Comparison of ENCODE assay signal across 22 cellular contexts in genomic region chr6:88133718-88134117, GRCh38. TPM values are rescaled to one million over a fixed set of nuclear protein-coding genes. Genes with fewer than 3 reads are reported as not detected.
DNase-seq lines count a peak whose midpoint lies in the region; ATAC-seq and TF ChIP-seq lines count a peak whose summit lies in the region.
"Had no signal": no experiment of that assay in that cellular context is flagged by ENCODE, and none has a peak within 500 bp of the region (broad histone marks: within the 10 kb centered on the region; RNA-seq: fewer than 3 reads in every experiment).

No MANE protein-coding gene starts in this region.

- no peaks in the 10 kb centered on the region for H3K9me2 ChIP-seq in SK-N-SH

- no peak for TF ChIP-seq RAD21 in SK-N-SH (IDR thresholded peaks at IDR 0.05; ENCODE audit: low read length)

- H4K20me1 ChIP-seq in SK-N-SH (ENCODE audit: insufficient read depth): no peaks in the 10 kb centered on the region
- H4K20me1 ChIP-seq: BLaER1 treated with 17β-estradiol and CSF1 and Interleukin-3, amounts not matched to agents 10 nM and 100 nM had no signal

- TF ChIP-seq CTCF in SK-N-SH (IDR thresholded peaks at IDR 0.05) (no peak), prostate gland (IDR thresholded peaks at IDR 0.05) (no peak)

- H3K9me3 ChIP-seq in SK-N-SH (no peaks in the 10 kb centered on the region), stomach smooth muscle (ENCODE audit: control insufficient read depth in 2 of 2, low read length in 2 of 2) (no peaks in the 10 kb centered on the region), prostate gland (no peaks in the 10 kb centered on the region)
- H3K9me3 ChIP-seq: A549; BE2C; BLaER1 treated with 17β-estradiol and CSF1 and Interleukin-3, amounts not matched to agents 10 nM and 100 nM had no signal

- no peak for TF ChIP-seq EP300 in SK-N-SH (IDR thresholded peaks at IDR 0.05; ENCODE audit: borderline replicate concordance in 1 of 2, low read depth in 1 of 2, low read length in 1 of 2)

- TF ChIP-seq POLR2A in prostate gland (IDR thresholded peaks at IDR 0.05): no peak

- no peaks in the 10 kb centered on the region for H3F3A ChIP-seq in SK-N-SH (replicated peaks; ENCODE audit: insufficient read depth)

- H3K79me2 ChIP-seq in SK-N-SH (ENCODE audit: insufficient read depth): no peaks in the 10 kb centered on the region

- H3K4me3 ChIP-seq in SK-N-SH (ENCODE audit: low read depth in 2 of 2, low read length in 1 of 2) (no peak overlapping the region), rectal smooth muscle tissue (ENCODE audit: low read length) (no peak overlapping the region), stomach smooth muscle (ENCODE audit: low read length in 2 of 2) (no peak overlapping the region), prostate gland (no peak overlapping the region)
- H3K4me3 ChIP-seq: A549; BLaER1 treated with 17β-estradiol and CSF1 and Interleukin-3, amounts not matched to agents 10 nM and 100 nM; GM12878; GM23248 had no signal

- CTCF ChIA-PET in SK-N-SH (lab: Yijun Ruan, JAX): interaction anchor here (0.6 kb wide), 1 partner anchor 1527 kb away, joined by 3 read pairs; no protein-coding TSS in a partner anchor

- intact Hi-C loops in prostate gland (cut with DNase I): no loop called here

- POLR2A ChIA-PET in SK-N-SH (lab: Yijun Ruan, JAX): no interaction called here

- no peak for ATAC-seq in SK-N-SH treated with all-trans-retinoic acid at 6 μM for 48 hours
- ATAC-seq: A549, GM12878, HCT116 had no signal

- H3K27me3 ChIP-seq in SK-N-SH (ENCODE audit: insufficient read depth) (no peaks in the 10 kb centered on the region), rectal smooth muscle tissue (ENCODE audit: control insufficient read depth, insufficient read depth, low read length) (no peaks in the 10 kb centered on the region), stomach smooth muscle (ENCODE audit: control insufficient read depth in 1 of 2, insufficient read depth in 2 of 2, low read length in 2 of 2) (no peaks in the 10 kb centered on the region), prostate gland (replicated peaks; ENCODE audit: insufficient read depth) (no peaks in the 10 kb centered on the region)
- H3K27me3 ChIP-seq: BE2C; BLaER1 treated with 17β-estradiol and CSF1 and Interleukin-3, amounts not matched to agents 10 nM and 100 nM had no signal

- no peak for DNase-seq in SK-N-SH
- no peak for DNase-seq in prostate gland (ENCODE audit: low spot score)
- no peak for DNase-seq in cortex of kidney (lab: John Stamatoyannopoulos, UW)
- DNase-seq: 8988T; ACHN; AML-193; BE2C; CD4-positive, alpha-beta T cell; CD8-positive, alpha-beta memory T cell; DMS 273 treated with DMSO at 0.1 percent for 48 hours; DMS79; EL; GDM1; GM23248; H9 had no signal

- H3K36me3 ChIP-seq in SK-N-SH (replicated peaks in 1 of 2; ENCODE audit: control insufficient read depth in 1 of 2, insufficient read depth in 2 of 2, low read length in 1 of 2): no peaks in the 10 kb centered on the region
- no peaks in the 10 kb centered on the region for H3K36me3 ChIP-seq in rectal smooth muscle tissue (ENCODE audit: control insufficient read depth, insufficient read depth, low read length)
- no peaks in the 10 kb centered on the region for H3K36me3 ChIP-seq in stomach smooth muscle (ENCODE audit: control insufficient read depth in 2 of 2, insufficient read depth in 2 of 2, low read length in 2 of 2)
- H3K36me3 ChIP-seq in prostate gland: no peaks in the 10 kb centered on the region
- H3K36me3 ChIP-seq: BE2C; BLaER1 treated with 17β-estradiol and CSF1 and Interleukin-3, amounts not matched to agents 10 nM and 100 nM had no signal

- no peak overlapping the region for H2AFZ ChIP-seq in SK-N-SH (ENCODE audit: low read depth)
- H2AFZ ChIP-seq: GM23248 had no signal

- H3K4me1 ChIP-seq in SK-N-SH (ENCODE audit: control insufficient read depth in 1 of 2, insufficient read depth in 2 of 2, low read depth in 1 of 2, low read length in 1 of 2): no peaks in the 10 kb centered on the region
- H3K4me1 ChIP-seq in rectal smooth muscle tissue (ENCODE audit: control insufficient read depth, insufficient read depth, low read length): peaks cover 16% of the 10 kb centered on the region
- peaks cover 11% of the 10 kb centered on the region for H3K4me1 ChIP-seq in stomach smooth muscle (ENCODE audit: control insufficient read depth, insufficient read depth, low read length)
- no peaks in the 10 kb centered on the region for H3K4me1 ChIP-seq in prostate gland (replicated peaks)
- H3K4me1 ChIP-seq: A549; BE2C; BLaER1 treated with 17β-estradiol and CSF1 and Interleukin-3, amounts not matched to agents 10 nM and 100 nM had no signal

- no peak overlapping the region for H3K9ac ChIP-seq in SK-N-SH
- H3K9ac ChIP-seq in rectal smooth muscle tissue (ENCODE audit: low read length): no peak overlapping the region
- no peak overlapping the region for H3K9ac ChIP-seq in stomach smooth muscle (ENCODE audit: low read length in 2 of 2)
- H3K9ac ChIP-seq: BLaER1 treated with 17β-estradiol and CSF1 and Interleukin-3, amounts not matched to agents 10 nM and 100 nM; GM23248 had no signal

- H3K27ac ChIP-seq in SK-N-SH (ENCODE audit: low read depth in 2 of 2, low read length in 1 of 2): no peak overlapping the region
- peak overlapping the region; percentile 59 for H3K27ac ChIP-seq in rectal smooth muscle tissue (ENCODE audit: low read depth, low read length)
- peak overlapping the region; percentile 56 for H3K27ac ChIP-seq in stomach smooth muscle (ENCODE audit: low read length)
- no peak overlapping the region for H3K27ac ChIP-seq in prostate gland
- H3K27ac ChIP-seq: A549; BLaER1 treated with 17β-estradiol and CSF1 and Interleukin-3, amounts not matched to agents 10 nM and 100 nM; GM23248 had no signal

- no peak overlapping the region for H3K4me2 ChIP-seq in SK-N-SH
- H3K4me2 ChIP-seq: A549; BLaER1 treated with 17β-estradiol and CSF1 and Interleukin-3, amounts not matched to agents 10 nM and 100 nM had no signal

- 0% methylated on average over 1 of the region's 1 CpG for WGBS in SK-N-SH (ENCODE audit: low lambda C conversion rate)
- 10% methylated on average over 1 of the region's 1 CpG for WGBS in prostate gland

TF ChIP-seq in SK-N-SH treated with all-trans-retinoic acid at 6 μM for 48 hours, 23 proteins besides CTCF, POLR2A, EP300 and RAD21:
- TF ChIP-seq ARNTL (CRISPR knock-in tag; IDR thresholded peaks at IDR 0.05; ENCODE audit: borderline replicate concordance, low read depth) (no peak), ISL1 (CRISPR knock-in tag; IDR thresholded peaks at IDR 0.05) (peak; percentile 85), CSRNP3 (CRISPR knock-in tag; IDR thresholded peaks at IDR 0.05) (no peak), TCF4 (CRISPR knock-in tag; IDR thresholded peaks at IDR 0.05; ENCODE audit: borderline replicate concordance) (no peak)

TF ChIP-seq in SK-N-SH, 30 proteins besides CTCF, POLR2A, EP300 and RAD21:
- TF ChIP-seq FOXM1 (IDR thresholded peaks at IDR 0.05; ENCODE audit: low read depth): no peak
- no peak for TF ChIP-seq FOSL2 (IDR thresholded peaks at IDR 0.05; ENCODE audit: borderline replicate concordance, low read depth)
- no peak for TF ChIP-seq FOXJ3 (CRISPR knock-in tag; IDR thresholded peaks at IDR 0.05)
- no peak for TF ChIP-seq SIN3A (IDR thresholded peaks at IDR 0.05; ENCODE audit: borderline replicate concordance, low read depth, low read length)
- TF ChIP-seq RXRA (IDR thresholded peaks at IDR 0.05; ENCODE audit: borderline replicate concordance, low read depth): no peak
- TF ChIP-seq TEAD4 (IDR thresholded peaks at IDR 0.05; ENCODE audit: borderline replicate concordance, insufficient read depth): no peak
- no peak for TF ChIP-seq TCF12 (IDR thresholded peaks at IDR 0.05)
- TF ChIP-seq, protein P1, sequence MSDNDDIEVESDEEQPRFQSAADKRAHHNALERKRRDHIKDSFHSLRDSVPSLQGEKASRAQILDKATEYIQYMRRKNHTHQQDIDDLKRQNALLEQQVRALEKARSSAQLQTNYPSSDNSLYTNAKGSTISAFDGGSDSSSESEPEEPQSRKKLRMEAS (IDR thresholded peaks at IDR 0.05; ENCODE audit: low read depth): no peak
- TF ChIP-seq NFIC (IDR thresholded peaks at IDR 0.05; ENCODE audit: borderline replicate concordance): no peak
- TF ChIP-seq PBX3 (IDR thresholded peaks at IDR 0.05): no peak
- no peak for TF ChIP-seq TAF1 (IDR thresholded peaks at IDR 0.05; ENCODE audit: borderline replicate concordance, low read depth, low read length)
- TF ChIP-seq YY1 (IDR thresholded peaks at IDR 0.05; ENCODE audit: low read depth): no peak

RNA-seq across cellular contexts. Expression of gene CNR1, which starts 32.4 kb away (rescaled TPM):
- not detected in 2 replicates for polyA plus RNA-seq in SK-N-SH (2012; rRNA removed)
- polyA plus RNA-seq in SK-N-SH (2012; cell fraction: cytosol; rRNA removed): not detected in 2 replicates
- not detected in 2 replicates for polyA plus RNA-seq in SK-N-SH (2012; cell fraction: nucleus; rRNA removed)
- 10 to 100 TPM in 1 of 2 donors, 1 to 10 TPM in 1; 6.1 to 14.2 TPM for total RNA-seq in prostate gland
- total RNA-seq: CD4-positive, alpha-beta T cell; CD8-positive, alpha-beta memory T cell; GM23248 had no signal
- polyA plus RNA-seq: CD8-positive, alpha-beta memory T cell; GM23248 had no signal

Comparison
In these comparisons a context has a peak if more than half of its experiments do, and no peak if none do; other contexts are left out.
1. H3K27ac ChIP-seq: peak in rectal smooth muscle tissue (single experiment) and stomach smooth muscle (single experiment); none in SK-N-SH (0 of 2) and prostate gland (0 of 2).